2 cellular contexts compared by ENCODE assay signal in genomic region chr3:112303811-112304325, GRCh38.
TF ChIP-seq lines count a peak whose summit lies in the region.

No MANE protein-coding gene starts in this region.

TF ChIP-seq in liver, 16 proteins besides CTCF, POLR2A, EP300 and RAD21:
- TF ChIP-seq, protein P1, sequence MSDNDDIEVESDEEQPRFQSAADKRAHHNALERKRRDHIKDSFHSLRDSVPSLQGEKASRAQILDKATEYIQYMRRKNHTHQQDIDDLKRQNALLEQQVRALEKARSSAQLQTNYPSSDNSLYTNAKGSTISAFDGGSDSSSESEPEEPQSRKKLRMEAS (IDR thresholded peaks at IDR 0.05): no peak
- TF ChIP-seq HNF4G (IDR thresholded peaks at IDR 0.05) (no peak), TAF1 (conservative IDR thresholded peaks at IDR 0.05) (no peak), SP1 (IDR thresholded peaks at IDR 0.05) (no peak), RXRA (IDR thresholded peaks at IDR 0.05) (no peak), JUND (IDR thresholded peaks at IDR 0.05) (no peak), FOXA2 (IDR thresholded peaks at IDR 0.05) (no peak), EGR1 (IDR thresholded peaks at IDR 0.05; ENCODE audit: low read depth in 2 of 2) (no peak), NR2F2 (IDR thresholded peaks at IDR 0.05) (no peak), YY1 (IDR thresholded peaks at IDR 0.05) (no peak), REST (IDR thresholded peaks at IDR 0.05) (no peak), ZBTB33 (IDR thresholded peaks at IDR 0.05) (no peak), GABPA (IDR thresholded peaks at IDR 0.05 in 1 of 2, conservative IDR thresholded peaks at IDR 0.05 in 1 of 2) (no peak), FOXA1 (IDR thresholded peaks at IDR 0.05) (no peak), HNF4A (conservative IDR thresholded peaks at IDR 0.05) (no peak)
- TF ChIP-seq, protein P2, sequence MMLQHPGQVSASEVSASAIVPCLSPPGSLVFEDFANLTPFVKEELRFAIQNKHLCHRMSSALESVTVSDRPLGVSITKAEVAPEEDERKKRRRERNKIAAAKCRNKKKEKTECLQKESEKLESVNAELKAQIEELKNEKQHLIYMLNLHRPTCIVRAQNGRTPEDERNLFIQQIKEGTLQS (IDR thresholded peaks at IDR 0.05): no peak
TF ChIP-seq in liver: peak in this region for 0.

TF ChIP-seq in HepG2, 621 proteins besides CTCF, POLR2A, EP300 and RAD21:
- TF ChIP-seq PHF8 (CRISPR knock-in tag; IDR thresholded peaks at IDR 0.05) (no peak), FOXK2 (IDR thresholded peaks at IDR 0.05) (no peak), KLF6 (CRISPR knock-in tag; IDR thresholded peaks at IDR 0.05) (no peak), HINFP (CRISPR knock-in tag; IDR thresholded peaks at IDR 0.05; ENCODE audit: low read depth) (no peak), ARNTL (CRISPR knock-in tag; IDR thresholded peaks at IDR 0.05) (no peak), CENPT (CRISPR knock-in tag; IDR thresholded peaks at IDR 0.05; ENCODE audit: low read depth) (no peak), PITX1 (CRISPR knock-in tag; IDR thresholded peaks at IDR 0.05) (no peak), ZBTB46 (CRISPR knock-in tag; IDR thresholded peaks at IDR 0.05; ENCODE audit: borderline replicate concordance) (no peak), ZNF609 (CRISPR knock-in tag; IDR thresholded peaks at IDR 0.05; ENCODE audit: borderline replicate concordance) (no peak), ZMAT3 (CRISPR knock-in tag; conservative IDR thresholded peaks at IDR 0.05) (no peak), ZFP1 (CRISPR knock-in tag; IDR thresholded peaks at IDR 0.05) (no peak), MAFF (IDR thresholded peaks at IDR 0.05; ENCODE audit: low read depth, low read length) (no peak), NBN (conservative IDR thresholded peaks at IDR 0.05) (no peak)
- TF ChIP-seq, protein P3, sequence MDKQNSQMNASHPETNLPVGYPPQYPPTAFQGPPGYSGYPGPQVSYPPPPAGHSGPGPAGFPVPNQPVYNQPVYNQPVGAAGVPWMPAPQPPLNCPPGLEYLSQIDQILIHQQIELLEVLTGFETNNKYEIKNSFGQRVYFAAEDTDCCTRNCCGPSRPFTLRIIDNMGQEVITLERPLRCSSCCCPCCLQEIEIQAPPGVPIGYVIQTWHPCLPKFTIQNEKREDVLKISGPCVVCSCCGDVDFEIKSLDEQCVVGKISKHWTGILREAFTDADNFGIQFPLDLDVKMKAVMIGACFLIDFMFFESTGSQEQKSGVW (CRISPR knock-in tag; IDR thresholded peaks at IDR 0.05; ENCODE audit: borderline replicate concordance): no peak
TF ChIP-seq in HepG2: peak in this region for 0.
